1 cellular context compared by ENCODE assay signal in the genomic region with DNA sequence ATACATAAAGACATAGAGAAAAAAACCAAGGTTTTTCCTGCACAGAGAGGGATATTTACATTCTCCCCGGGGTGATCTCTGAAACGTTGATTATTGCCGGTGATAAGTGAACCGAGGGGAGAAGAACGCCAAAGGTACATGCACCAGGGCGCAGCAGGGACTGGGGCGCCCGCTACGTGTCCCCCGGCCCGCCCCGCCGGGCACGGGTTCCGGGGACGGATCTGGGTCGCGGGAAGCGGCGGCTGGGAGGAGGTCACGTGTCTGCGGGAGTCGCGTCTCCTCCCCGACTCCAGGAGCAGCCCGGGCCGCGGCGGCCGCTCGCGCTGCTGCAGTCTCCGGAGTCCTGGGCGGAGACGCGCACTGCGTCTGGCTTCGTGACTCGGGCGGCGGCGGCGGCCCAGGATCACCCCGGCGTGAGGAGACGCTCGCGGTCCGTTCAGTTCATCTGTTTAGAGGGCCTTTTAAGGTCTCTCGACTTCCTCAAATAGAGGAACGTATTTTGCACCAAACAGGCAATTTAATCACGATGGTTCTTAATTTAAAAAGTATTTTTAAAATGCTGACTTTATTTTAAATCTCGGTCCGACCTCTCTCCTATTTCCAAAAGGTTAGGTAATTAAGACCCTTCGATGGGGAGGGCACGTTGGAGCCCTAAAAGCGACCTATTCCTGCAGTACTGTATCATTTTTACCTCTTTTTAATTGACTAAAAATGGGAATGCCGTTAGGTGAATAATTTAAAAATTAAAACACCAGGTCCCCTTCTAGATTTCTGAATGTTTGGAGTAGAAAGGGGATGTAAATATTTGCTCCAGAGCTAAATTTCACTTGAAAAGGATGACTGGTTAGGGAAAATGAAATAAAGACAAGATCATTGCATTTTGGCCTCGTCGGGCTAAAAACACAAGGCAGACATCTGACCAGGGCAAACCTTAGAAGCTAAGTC.
TF ChIP-seq lines count a peak whose summit lies in the region.

No MANE protein-coding gene starts in this region.

TF ChIP-seq in K562, 482 proteins besides CTCF, POLR2A, EP300 and RAD21 (continued from another document):
- TF ChIP-seq, protein P1, sequence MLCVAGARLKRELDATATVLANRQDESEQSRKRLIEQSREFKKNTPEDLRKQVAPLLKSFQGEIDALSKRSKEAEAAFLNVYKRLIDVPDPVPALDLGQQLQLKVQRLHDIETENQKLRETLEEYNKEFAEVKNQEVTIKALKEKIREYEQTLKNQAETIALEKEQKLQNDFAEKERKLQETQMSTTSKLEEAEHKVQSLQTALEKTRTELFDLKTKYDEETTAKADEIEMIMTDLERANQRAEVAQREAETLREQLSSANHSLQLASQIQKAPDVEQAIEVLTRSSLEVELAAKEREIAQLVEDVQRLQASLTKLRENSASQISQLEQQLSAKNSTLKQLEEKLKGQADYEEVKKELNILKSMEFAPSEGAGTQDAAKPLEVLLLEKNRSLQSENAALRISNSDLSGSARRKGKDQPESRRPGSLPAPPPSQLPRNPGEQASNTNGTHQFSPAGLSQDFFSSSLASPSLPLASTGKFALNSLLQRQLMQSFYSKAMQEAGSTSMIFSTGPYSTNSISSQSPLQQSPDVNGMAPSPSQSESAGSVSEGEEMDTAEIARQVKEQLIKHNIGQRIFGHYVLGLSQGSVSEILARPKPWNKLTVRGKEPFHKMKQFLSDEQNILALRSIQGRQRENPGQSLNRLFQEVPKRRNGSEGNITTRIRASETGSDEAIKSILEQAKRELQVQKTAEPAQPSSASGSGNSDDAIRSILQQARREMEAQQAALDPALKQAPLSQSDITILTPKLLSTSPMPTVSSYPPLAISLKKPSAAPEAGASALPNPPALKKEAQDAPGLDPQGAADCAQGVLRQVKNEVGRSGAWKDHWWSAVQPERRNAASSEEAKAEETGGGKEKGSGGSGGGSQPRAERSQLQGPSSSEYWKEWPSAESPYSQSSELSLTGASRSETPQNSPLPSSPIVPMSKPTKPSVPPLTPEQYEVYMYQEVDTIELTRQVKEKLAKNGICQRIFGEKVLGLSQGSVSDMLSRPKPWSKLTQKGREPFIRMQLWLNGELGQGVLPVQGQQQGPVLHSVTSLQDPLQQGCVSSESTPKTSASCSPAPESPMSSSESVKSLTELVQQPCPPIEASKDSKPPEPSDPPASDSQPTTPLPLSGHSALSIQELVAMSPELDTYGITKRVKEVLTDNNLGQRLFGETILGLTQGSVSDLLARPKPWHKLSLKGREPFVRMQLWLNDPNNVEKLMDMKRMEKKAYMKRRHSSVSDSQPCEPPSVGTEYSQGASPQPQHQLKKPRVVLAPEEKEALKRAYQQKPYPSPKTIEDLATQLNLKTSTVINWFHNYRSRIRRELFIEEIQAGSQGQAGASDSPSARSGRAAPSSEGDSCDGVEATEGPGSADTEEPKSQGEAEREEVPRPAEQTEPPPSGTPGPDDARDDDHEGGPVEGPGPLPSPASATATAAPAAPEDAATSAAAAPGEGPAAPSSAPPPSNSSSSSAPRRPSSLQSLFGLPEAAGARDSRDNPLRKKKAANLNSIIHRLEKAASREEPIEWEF (CRISPR knock-in tag; IDR thresholded peaks at IDR 0.05) = no peak
- TF ChIP-seq ZNF384 (IDR thresholded peaks at IDR 0.05; ENCODE audit: low read depth, low read length) (no peak), HMG20B (CRISPR knock-in tag; IDR thresholded peaks at IDR 0.05) (no peak), HDGF (IDR thresholded peaks at IDR 0.05) (no peak), L3MBTL2 (IDR thresholded peaks at IDR 0.05) (no peak), ZFP36 (IDR thresholded peaks at IDR 0.05; ENCODE audit: low read depth, low read length, partially characterized antibody) (no peak), PHF8 (IDR thresholded peaks at IDR 0.05; ENCODE audit: borderline replicate concordance, low read length) (no peak), MCM2 (IDR thresholded peaks at IDR 0.05; ENCODE audit: low read depth) (no peak), NCOA1 (IDR thresholded peaks at IDR 0.05; ENCODE audit: low read depth) (no peak), CBX3 (IDR thresholded peaks at IDR 0.05; ENCODE audit: borderline replicate concordance in 1 of 2, low read length in 2 of 2) (no peak), HMGN3 (IDR thresholded peaks at IDR 0.05; ENCODE audit: borderline replicate concordance, extremely low read depth, insufficient read length, low read depth, low read length) (no peak), ZNF347 (CRISPR knock-in tag; IDR thresholded peaks at IDR 0.05; ENCODE audit: low read depth) (no peak), POLR2B (IDR thresholded peaks at IDR 0.05; ENCODE audit: low read depth, partially characterized antibody) (no peak), CXXC5 (CRISPR knock-in tag; IDR thresholded peaks at IDR 0.05) (0 out of 2 replicates have a peak, but pooled peaks have one; percentile 52), PHB2 (IDR thresholded peaks at IDR 0.05; ENCODE audit: low read depth) (no peak), EZH2 (IDR thresholded peaks at IDR 0.05; ENCODE audit: borderline replicate concordance, low read depth, low read length) (peak; percentile 30; the same call in 1 of the 2 replicates), PCBP1 (IDR thresholded peaks at IDR 0.05; ENCODE audit: low read depth, low read length, poor library complexity, severe bottlenecking) (no peak), BHLHE40 (IDR thresholded peaks at IDR 0.05; ENCODE audit: low read length) (peak; percentile 38; the same call in 1 of the 2 replicates)
TF ChIP-seq in K562: peak in this region for 8.
